In the genomic region with DNA sequence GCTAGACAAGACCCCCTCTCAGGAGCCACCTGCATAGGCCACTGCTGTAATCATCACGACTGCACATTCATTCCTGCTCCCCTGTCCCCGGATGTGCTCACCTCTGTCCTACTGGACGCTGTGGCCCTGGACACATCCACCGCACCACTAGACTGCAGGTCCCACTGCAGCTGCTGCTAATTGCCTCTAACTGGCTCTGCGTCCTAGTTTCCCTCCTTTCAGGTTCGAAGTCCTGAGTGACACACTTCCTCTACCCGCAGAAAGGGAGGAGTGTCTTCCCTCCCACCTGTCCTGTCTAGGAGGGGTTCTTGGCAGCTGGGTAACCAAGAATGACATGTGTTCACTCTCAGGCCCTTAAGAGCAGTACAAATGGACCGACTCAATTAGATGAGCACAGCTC, we compare ENCODE assay signal across 1 cellular context.
TF ChIP-seq lines count a peak whose summit lies in the region.

No MANE protein-coding gene starts in this region.

TF ChIP-seq in IMR-90, 13 proteins besides CTCF, POLR2A, EP300 and RAD21:
- no peak for TF ChIP-seq FOS (IDR thresholded peaks at IDR 0.05; ENCODE audit: low read depth, low read length)
- no peak for TF ChIP-seq RCOR1 (IDR thresholded peaks at IDR 0.05; ENCODE audit: insufficient replicate concordance, low read length)
- no peak for TF ChIP-seq MAZ (IDR thresholded peaks at IDR 0.05; ENCODE audit: borderline replicate concordance, low read depth, low read length)
- TF ChIP-seq NFE2L2 (IDR thresholded peaks at IDR 0.05; ENCODE audit: low read depth, low read length), result no peak
- TF ChIP-seq BHLHE40 (IDR thresholded peaks at IDR 0.05; ENCODE audit: low read depth, low read length), result no peak
- no peak for TF ChIP-seq CHD1 (IDR thresholded peaks at IDR 0.05; ENCODE audit: low read depth, low read length)
- TF ChIP-seq, protein P1, sequence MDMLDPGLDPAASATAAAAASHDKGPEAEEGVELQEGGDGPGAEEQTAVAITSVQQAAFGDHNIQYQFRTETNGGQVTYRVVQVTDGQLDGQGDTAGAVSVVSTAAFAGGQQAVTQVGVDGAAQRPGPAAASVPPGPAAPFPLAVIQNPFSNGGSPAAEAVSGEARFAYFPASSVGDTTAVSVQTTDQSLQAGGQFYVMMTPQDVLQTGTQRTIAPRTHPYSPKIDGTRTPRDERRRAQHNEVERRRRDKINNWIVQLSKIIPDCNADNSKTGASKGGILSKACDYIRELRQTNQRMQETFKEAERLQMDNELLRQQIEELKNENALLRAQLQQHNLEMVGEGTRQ (IDR thresholded peaks at IDR 0.05; ENCODE audit: low read depth, low read length), result no peak
- no peak for TF ChIP-seq MXI1 (IDR thresholded peaks at IDR 0.05; ENCODE audit: borderline replicate concordance, low read depth, low read length)
- TF ChIP-seq CEBPB (IDR thresholded peaks at IDR 0.05; ENCODE audit: low read depth, low read length), result no peak
- TF ChIP-seq, protein P2, sequence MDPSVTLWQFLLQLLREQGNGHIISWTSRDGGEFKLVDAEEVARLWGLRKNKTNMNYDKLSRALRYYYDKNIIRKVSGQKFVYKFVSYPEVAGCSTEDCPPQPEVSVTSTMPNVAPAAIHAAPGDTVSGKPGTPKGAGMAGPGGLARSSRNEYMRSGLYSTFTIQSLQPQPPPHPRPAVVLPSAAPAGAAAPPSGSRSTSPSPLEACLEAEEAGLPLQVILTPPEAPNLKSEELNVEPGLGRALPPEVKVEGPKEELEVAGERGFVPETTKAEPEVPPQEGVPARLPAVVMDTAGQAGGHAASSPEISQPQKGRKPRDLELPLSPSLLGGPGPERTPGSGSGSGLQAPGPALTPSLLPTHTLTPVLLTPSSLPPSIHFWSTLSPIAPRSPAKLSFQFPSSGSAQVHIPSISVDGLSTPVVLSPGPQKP (IDR thresholded peaks at IDR 0.05; ENCODE audit: borderline replicate concordance, low read depth, low read length), result no peak
- no peak for TF ChIP-seq MAFK (IDR thresholded peaks at IDR 0.05; ENCODE audit: low read depth, low read length)
- TF ChIP-seq SMC3 (IDR thresholded peaks at IDR 0.05; ENCODE audit: low read depth, low read length), result no peak
- no peak for TF ChIP-seq RFX5 (IDR thresholded peaks at IDR 0.05; ENCODE audit: low read depth, low read length)
TF ChIP-seq in IMR-90: peak in this region for 0.
